In genomic region chr3:171879472-171879871, GRCh38 we compare ENCODE assay signal across 2 cellular contexts.
TF ChIP-seq lines count a peak whose summit lies in the region.

No MANE protein-coding gene starts in this region.

TF ChIP-seq in A549, 52 proteins besides CTCF, POLR2A, EP300 and RAD21 (continued from another document):
- TF ChIP-seq KDM5A (IDR thresholded peaks at IDR 0.05) (no peak), REST (IDR thresholded peaks at IDR 0.05) (no peak), USF2 (IDR thresholded peaks at IDR 0.05) (no peak), CBX8 (IDR thresholded peaks at IDR 0.05) (no peak), PHF8 (IDR thresholded peaks at IDR 0.05; ENCODE audit: borderline replicate concordance, low read depth) (no peak), HEYL (CRISPR knock-in tag; IDR thresholded peaks at IDR 0.05) (no peak), HOXA7 (CRISPR knock-in tag; IDR thresholded peaks at IDR 0.05) (no peak), RNF2 (IDR thresholded peaks at IDR 0.05; ENCODE audit: borderline replicate concordance, low read depth) (no peak), FOSL2 (IDR thresholded peaks at IDR 0.05) (no peak), FOSL2 (CRISPR knock-in tag; IDR thresholded peaks at IDR 0.05) (no peak), BCL3 (IDR thresholded peaks at IDR 0.05) (no peak)

TF ChIP-seq in GM23338, 12 proteins besides CTCF, POLR2A, EP300 and RAD21:
- TF ChIP-seq ZNF462 (CRISPR knock-in tag; IDR thresholded peaks at IDR 0.05) (no peak), ZNF114 (CRISPR knock-in tag; IDR thresholded peaks at IDR 0.05) (no peak), ETS1 (IDR thresholded peaks at IDR 0.05) (no peak), CREB1 (CRISPR knock-in tag; IDR thresholded peaks at IDR 0.05; ENCODE audit: low read depth) (no peak), NANOG (IDR thresholded peaks at IDR 0.05; ENCODE audit: borderline replicate concordance) (no peak), STAT1 (IDR thresholded peaks at IDR 0.05; ENCODE audit: unreplicated experiment) (no peak), EZH2 (IDR thresholded peaks at IDR 0.05; ENCODE audit: low read depth, unreplicated experiment) (no peak)
